1 cellular context compared by ENCODE assay signal in genomic region chr12:122984612-122985358, GRCh38.
A peak's percentile ranks its signal among the peaks of the same experiment; 100 is the strongest.
TF ChIP-seq lines count a peak whose summit lies in the region.

No MANE protein-coding gene starts in this region.

TF ChIP-seq in K562, 482 proteins besides CTCF, POLR2A, EP300 and RAD21 (continued from another document and continues in another):
- TF ChIP-seq E2F4 (CRISPR knock-in tag; IDR thresholded peaks at IDR 0.05; ENCODE audit: low read depth): no peak
- TF ChIP-seq RERE (CRISPR knock-in tag; IDR thresholded peaks at IDR 0.05; ENCODE audit: borderline replicate concordance): no peak
- no peak for TF ChIP-seq L3MBTL2 (IDR thresholded peaks at IDR 0.05)
- TF ChIP-seq STAT6 (CRISPR knock-in tag; IDR thresholded peaks at IDR 0.05): no peak
- TF ChIP-seq CC2D1A (IDR thresholded peaks at IDR 0.05): no peak
- no peak for TF ChIP-seq BRD9 (IDR thresholded peaks at IDR 0.05; ENCODE audit: low read depth, partially characterized antibody)
- TF ChIP-seq MEF2D (tag; conservative IDR thresholded peaks at IDR 0.05; ENCODE audit: low read depth): no peak
- no peak for TF ChIP-seq SIRT6 (IDR thresholded peaks at IDR 0.05; ENCODE audit: low read depth, low read length)
- no peak for TF ChIP-seq XRCC5 (IDR thresholded peaks at IDR 0.05; ENCODE audit: low read depth, low read length)
- no peak for TF ChIP-seq E4F1 (CRISPR knock-in tag; IDR thresholded peaks at IDR 0.05; ENCODE audit: borderline replicate concordance)
- TF ChIP-seq POLR2AphosphoS2 (IDR thresholded peaks at IDR 0.05; ENCODE audit: low read length): no peak; the same call in 1 of the 2 replicates
- TF ChIP-seq NKRF (IDR thresholded peaks at IDR 0.05; ENCODE audit: borderline replicate concordance): no peak
- TF ChIP-seq SUPT5H (IDR thresholded peaks at IDR 0.05): no peak
- no peak for TF ChIP-seq CCAR2 (IDR thresholded peaks at IDR 0.05; ENCODE audit: low read depth, low read length)
- TF ChIP-seq PCBP2 (IDR thresholded peaks at IDR 0.05; ENCODE audit: low read depth, low read length, poor library complexity, severe bottlenecking): no peak
- peak; percentile 60; the same call in 1 of the 2 replicates for TF ChIP-seq PKNOX1 (IDR thresholded peaks at IDR 0.05)
- TF ChIP-seq SMARCC2 (IDR thresholded peaks at IDR 0.05; ENCODE audit: low read depth): no peak
- TF ChIP-seq CBX3 (IDR thresholded peaks at IDR 0.05; ENCODE audit: borderline replicate concordance in 1 of 2, low read length in 2 of 2): no peak
- TF ChIP-seq RBM14 (IDR thresholded peaks at IDR 0.05; ENCODE audit: borderline replicate concordance, insufficient read depth, low read depth, low read length): no peak
- no peak for TF ChIP-seq CREB3L1 (IDR thresholded peaks at IDR 0.05; ENCODE audit: borderline replicate concordance, low read depth)
- no peak for TF ChIP-seq MITF (IDR thresholded peaks at IDR 0.05)
- TF ChIP-seq UBTF (IDR thresholded peaks at IDR 0.05; ENCODE audit: borderline replicate concordance in 1 of 2, low read depth in 2 of 2, low read length in 2 of 2): 0 out of 4 replicates have a peak, but pooled peaks of 1 of the 2 experiments have one; percentile 51
- no peak for TF ChIP-seq GATAD2A (IDR thresholded peaks at IDR 0.05)
- TF ChIP-seq ZNF76 (CRISPR knock-in tag; IDR thresholded peaks at IDR 0.05; ENCODE audit: borderline replicate concordance): no peak
- 0 out of 2 replicates have a peak, but pooled peaks have one; percentile 51 for TF ChIP-seq KAT7 (CRISPR knock-in tag; IDR thresholded peaks at IDR 0.05; ENCODE audit: borderline replicate concordance)
- no peak for TF ChIP-seq SMAD4 (CRISPR knock-in tag; conservative IDR thresholded peaks at IDR 0.05)
- no peak for TF ChIP-seq ATF3 (IDR thresholded peaks at IDR 0.05)
- no peak for TF ChIP-seq ATF3 (CRISPR knock-in tag; conservative IDR thresholded peaks at IDR 0.05)
- no peak for TF ChIP-seq LCOR (CRISPR knock-in tag; IDR thresholded peaks at IDR 0.05)
- no peak for TF ChIP-seq ZNF184 (CRISPR knock-in tag; IDR thresholded peaks at IDR 0.05)
- no peak for TF ChIP-seq GTF2A2 (tag; IDR thresholded peaks at IDR 0.05)
- no peak for TF ChIP-seq RBBP5 (IDR thresholded peaks at IDR 0.05; ENCODE audit: borderline replicate concordance, insufficient read depth, low read length, poor library complexity, severe bottlenecking)
- no peak for TF ChIP-seq EP400 (IDR thresholded peaks at IDR 0.05)
- no peak for TF ChIP-seq ZNF3 (CRISPR knock-in tag; IDR thresholded peaks at IDR 0.05)
- no peak for TF ChIP-seq HEY1 (CRISPR knock-in tag; IDR thresholded peaks at IDR 0.05; ENCODE audit: borderline replicate concordance)
- no peak for TF ChIP-seq ZKSCAN1 (IDR thresholded peaks at IDR 0.05; ENCODE audit: low read depth, low read length)
- TF ChIP-seq ZC3H8 (IDR thresholded peaks at IDR 0.05): no peak
- TF ChIP-seq ZNF282 (CRISPR knock-in tag; IDR thresholded peaks at IDR 0.05): no peak
